1 cellular context compared by ENCODE assay signal in genomic region chr2:226726546-226726945, GRCh38.
TF ChIP-seq lines count a peak whose summit lies in the region.

No MANE protein-coding gene starts in this region.

TF ChIP-seq in GM23338, 12 proteins besides CTCF, POLR2A, EP300 and RAD21:
- no peak for TF ChIP-seq REST (IDR thresholded peaks at IDR 0.05; ENCODE audit: unreplicated experiment)
